In genomic region chr17:30969989-30970680, GRCh38 we compare ENCODE assay signal across 8 cellular contexts. TPM values are rescaled to one million over a fixed set of nuclear protein-coding genes. Genes with fewer than 3 reads are reported as not detected.
DNase-seq lines count a peak whose midpoint lies in the region; ATAC-seq, FAIRE-seq and TF ChIP-seq lines count a peak whose summit lies in the region.

No MANE protein-coding gene starts in this region.

- H3K27me3 ChIP-seq in body of pancreas = no peaks in the 10 kb centered on the region

- intact Hi-C loops in body of pancreas (cut with DNase I) = no loop called here
- intact Hi-C loops in kidney (cut with DNase I) = no loop called here

- TF ChIP-seq CTCF in body of pancreas (IDR thresholded peaks at IDR 0.05) (no peak), kidney (IDR thresholded peaks at IDR 0.05; ENCODE audit: borderline replicate concordance, extremely low read depth, insufficient read depth) (peak; percentile 32)

- TF ChIP-seq POLR2A in body of pancreas (IDR thresholded peaks at IDR 0.05) = no peak

- H3K4me3 ChIP-seq in body of pancreas (peak overlapping the region; percentile 62 to 63), kidney (ENCODE audit: low read length in 2 of 2) (peak overlapping the region; percentile 79 to 90)

- 13 to 26% methylated on average over 23 of the region's 23 CpGs for WGBS in body of pancreas, 2 donors

- H3K9ac ChIP-seq in kidney (ENCODE audit: low read length in 2 of 2) = peak overlapping the region; percentile 79 to 95

- ATAC-seq in GM18517 (IDR thresholded peaks at IDR 0.05; ENCODE audit: unreplicated experiment) (peak; percentile 27), body of pancreas (peak; percentile 12), HG03520 (IDR thresholded peaks at IDR 0.05; ENCODE audit: unreplicated experiment) (no peak)
- ATAC-seq in stimulated activated naive CD8-positive, alpha-beta T cell treated with anti-CD3 and anti-CD28 coated beads, Interleukin-15, Interleukin-2, amounts not matched to agents 100 U/mL and 50 U/mL, for 24 hours = no peak

- H3K36me3 ChIP-seq in body of pancreas (replicated peaks in 1 of 2; ENCODE audit: insufficient read depth in 1 of 2, low read depth in 2 of 2) = no peaks in the 10 kb centered on the region
- H3K36me3 ChIP-seq in kidney (ENCODE audit: control insufficient read depth in 1 of 2, insufficient read depth in 2 of 2, low read length in 2 of 2) = no peaks in the 10 kb centered on the region

- DNase-seq in NCI-H2196 (lab: John Stamatoyannopoulos, UW; ENCODE audit: unreplicated experiment) = peak; percentile 58
- peak; percentile 29 to 47 (median 36) for DNase-seq in body of pancreas
- no peak for DNase-seq in kidney
- peak; percentile 24 for DNase-seq in stimulated activated naive CD8-positive, alpha-beta T cell treated with anti-CD3 and anti-CD28 coated beads, Interleukin-15, Interleukin-2, amounts not matched to agents 100 U/mL and 50 U/mL, for 24 hours
- no peak for DNase-seq in MV-4-11 (lab: John Stamatoyannopoulos, UW)
- no peak for DNase-seq in T1000 (lab: John Stamatoyannopoulos, UW)

- H3K4me1 ChIP-seq in body of pancreas = peaks cover 14% of the 10 kb centered on the region
- peaks cover 2 to 6% of the 10 kb centered on the region in 2 donors for H3K4me1 ChIP-seq in kidney (ENCODE audit: control insufficient read depth in 1 of 2, insufficient read depth in 1 of 2, low read depth in 1 of 2, low read length in 2 of 2)

- peak overlapping the region; percentile 85 to 94 (median 91) for H3K27ac ChIP-seq in body of pancreas
- peak overlapping the region; percentile 97 to 98 for H3K27ac ChIP-seq in kidney (ENCODE audit: low read depth in 2 of 2, low read length in 2 of 2)

- H3K9me3 ChIP-seq in body of pancreas = no peaks in the 10 kb centered on the region
- no peaks in the 10 kb centered on the region for H3K9me3 ChIP-seq in kidney (ENCODE audit: control insufficient read depth in 1 of 2, low read length in 2 of 2)

- FAIRE-seq in kidney (lab: Jason Lieb, UNC) = no peak

RNA-seq across cellular contexts. Expression of gene RNF135, which starts 0.7 kb away (rescaled TPM):
- total RNA-seq in body of pancreas (10 to 100 TPM; 13.7 to 18.8 TPM), kidney (27.8 TPM)
- polyA plus RNA-seq in kidney (ENCODE audit: insufficient read depth, low read depth, low replicate concordance) = 29.8 TPM

RNA-seq across cellular contexts. Expression of gene ADAP2, which starts 48.4 kb away (rescaled TPM):
- total RNA-seq in body of pancreas = 10 to 100 TPM; 13.7 to 14.8 TPM
- 24.8 TPM for total RNA-seq in kidney
- polyA plus RNA-seq in kidney (ENCODE audit: insufficient read depth, low read depth, low replicate concordance) = 6.5 TPM

Comparison
In these comparisons a context has a peak if more than half of its experiments do, and no peak if none do; other contexts are left out.
1. ATAC-seq: peak in GM18517 (single experiment) and body of pancreas (single experiment); none in stimulated activated naive CD8-positive, alpha-beta T cell treated with anti-CD3 and anti-CD28 coated beads, Interleukin-15, Interleukin-2, amounts not matched to agents 100 U/mL and 50 U/mL, for 24 hours (single experiment) and HG03520 (single experiment).
2. DNase-seq: peak in NCI-H2196 (single experiment), body of pancreas (4 of 4) and stimulated activated naive CD8-positive, alpha-beta T cell treated with anti-CD3 and anti-CD28 coated beads, Interleukin-15, Interleukin-2, amounts not matched to agents 100 U/mL and 50 U/mL, for 24 hours (single experiment); none in kidney (single experiment), MV-4-11 (single experiment) and T1000 (single experiment).